Comparison of ENCODE assay signal across 9 cellular contexts in the genomic region with DNA sequence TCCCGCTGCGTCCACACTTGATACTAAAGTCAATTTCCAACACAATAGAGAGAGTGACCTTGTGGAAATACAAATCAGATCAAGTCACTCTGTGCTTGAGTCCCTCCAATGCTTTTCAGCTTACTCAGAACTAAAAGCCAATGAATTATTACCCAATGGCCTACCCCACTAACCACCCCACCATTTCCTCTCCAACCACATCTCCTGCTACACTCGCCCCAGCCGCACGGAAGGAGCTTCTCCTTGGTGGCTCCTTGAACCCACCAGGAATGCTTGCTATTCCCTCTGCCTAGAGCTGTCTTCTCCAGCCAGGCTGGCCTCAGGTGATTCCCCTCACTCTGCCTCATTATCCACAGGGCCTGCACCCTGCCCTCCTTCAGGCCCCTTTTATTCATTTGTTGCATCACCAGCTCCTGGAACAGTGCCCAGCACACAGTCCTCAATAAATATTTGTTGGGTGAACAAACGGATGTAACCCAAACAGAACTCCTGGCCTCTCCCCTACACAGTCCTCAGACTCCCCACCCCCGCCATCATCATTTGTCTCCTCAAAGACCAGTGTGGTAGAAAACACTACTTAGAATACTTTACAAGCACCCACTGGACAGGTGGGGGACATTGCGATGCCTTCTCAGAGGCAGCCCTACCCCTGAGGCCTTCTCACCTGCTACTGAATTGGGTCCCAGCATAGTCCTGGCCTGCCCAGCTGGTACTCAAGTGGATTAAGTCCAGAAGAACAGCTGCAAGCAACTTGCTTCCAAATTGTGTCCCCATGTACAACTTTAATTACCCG. TPM values are rescaled to one million over a fixed set of nuclear protein-coding genes. Genes with fewer than 3 reads are reported as not detected.
DNase-seq lines count a peak whose midpoint lies in the region; ATAC-seq, FAIRE-seq and TF ChIP-seq lines count a peak whose summit lies in the region.
"Had no signal": no experiment of that assay in that cellular context is flagged by ENCODE, and none has a peak within 500 bp of the region (broad histone marks: within the 10 kb centered on the region; RNA-seq: fewer than 3 reads in every experiment).

No MANE protein-coding gene starts in this region.

- peak overlapping the region; percentile 81 to 87 for H3K27ac ChIP-seq in right atrium auricular region

- POLR2A ChIA-PET in activated CD4-positive, alpha-beta T cell treated with anti-CD3 and anti-CD28 coated beads, Interleukin-2, amount 10 ng/mL, durations not matched to agents 7 days and 5 days (lab: Charles Lee), result interaction anchor here (0.6 kb wide), 1 partner anchor 138 kb away, joined by 3 read pairs; no protein-coding TSS in a partner anchor

- H3K27me3 ChIP-seq in right atrium auricular region, result no peaks in the 10 kb centered on the region

- H3K9me3 Mint-ChIP-seq in activated CD4-positive, alpha-beta T cell treated with anti-CD3 and anti-CD28 coated beads, Interleukin-2, amount 10 ng/mL, durations not matched to agents 7 days and 5 days, result no peaks in the 10 kb centered on the region
- H3K9me3 Mint-ChIP-seq: effector memory CD8-positive, alpha-beta T cell had no signal

- no peak for ATAC-seq in HG03097 (IDR thresholded peaks at IDR 0.05; ENCODE audit: low FRiP score, unreplicated experiment)
- ATAC-seq: effector memory CD8-positive, alpha-beta T cell had no signal

- H3K4me1 Mint-ChIP-seq in activated CD4-positive, alpha-beta T cell treated with anti-CD3 and anti-CD28 coated beads, Interleukin-2, amount 10 ng/mL, durations not matched to agents 7 days and 5 days, result no peaks in the 10 kb centered on the region

- H3K4me3 Mint-ChIP-seq in activated CD4-positive, alpha-beta T cell treated with anti-CD3 and anti-CD28 coated beads, Interleukin-2, amount 10 ng/mL, durations not matched to agents 7 days and 5 days, result no peak overlapping the region
- H3K4me3 Mint-ChIP-seq: effector memory CD8-positive, alpha-beta T cell had no signal

- peaks cover 4% of the 10 kb centered on the region for H3K27me3 Mint-ChIP-seq in activated CD4-positive, alpha-beta T cell treated with anti-CD3 and anti-CD28 coated beads, Interleukin-2, amount 10 ng/mL, durations not matched to agents 7 days and 5 days

- no peak overlapping the region for H3K27ac Mint-ChIP-seq in activated CD4-positive, alpha-beta T cell treated with anti-CD3 and anti-CD28 coated beads, Interleukin-2, amount 10 ng/mL, durations not matched to agents 7 days and 5 days

- no peaks in the 10 kb centered on the region for H3K36me3 ChIP-seq in right atrium auricular region

- peaks cover 0 to 73% of the 10 kb centered on the region in 2 donors for H3K4me1 ChIP-seq in right atrium auricular region

- no peak for FAIRE-seq in D721Med (lab: Jason Lieb, UNC)

- no peaks in the 10 kb centered on the region for H3K36me3 Mint-ChIP-seq in activated CD4-positive, alpha-beta T cell treated with anti-CD3 and anti-CD28 coated beads, Interleukin-2, amount 10 ng/mL, durations not matched to agents 7 days and 5 days (ENCODE audit: low read depth)

- H3K9me3 ChIP-seq in right atrium auricular region, result no peaks in the 10 kb centered on the region

- H3K4me3 ChIP-seq in right atrium auricular region, result no peak overlapping the region

- DNase-seq in A172 (ENCODE audit: low spot score) (peak; percentile 93), HCEC 1CT (peak; percentile 91), RPMI7951 (ENCODE audit: low read depth) (peak; percentile 94), right atrium auricular region (ENCODE audit: low spot score) (no peak), NCI-H2081 treated with DMSO at 0.1 percent for 48 hours (lab: John Stamatoyannopoulos, UW) (no peak), D721Med (ENCODE audit: insufficient read length, low spot score) (no peak)
- no peak for DNase-seq in activated CD4-positive, alpha-beta T cell treated with anti-CD3 and anti-CD28 coated beads, Interleukin-2, amount 10 ng/mL, durations not matched to agents 7 days and 5 days
- DNase-seq: effector memory CD8-positive, alpha-beta T cell had no signal

- CTCF ChIA-PET in activated CD4-positive, alpha-beta T cell treated with anti-CD3 and anti-CD28 coated beads, Interleukin-2, amount 10 ng/mL, durations not matched to agents 7 days and 5 days (lab: Charles Lee), result interaction anchor here (0.6 to 3.1 kb wide), 3 partner anchors 9 to 171 kb away, joined by 3 to 13 read pairs (median 3); partner anchors contain the start of gene ABTB2

- no peak for TF ChIP-seq CTCF in right atrium auricular region (IDR thresholded peaks at IDR 0.05)
- TF ChIP-seq CTCF in D721Med (IDR thresholded peaks at IDR 0.05; ENCODE audit: insufficient read depth, missing control alignments), result no peak

RNA-seq across cellular contexts. Expression of gene ABTB2, which starts 12.6 kb away (rescaled TPM):
- 0.72 and 0.93 TPM in 2 replicates for total RNA-seq in A172 (2014; rRNA removed; shearing (Covaris generic))
- 2.8 and 3.2 TPM in 2 replicates for total RNA-seq in RPMI7951 (2014; rRNA removed; shearing (Covaris generic))
- total RNA-seq in right atrium auricular region, result 10 to 100 TPM; 27.0 to 27.4 TPM
- total RNA-seq in activated CD4-positive, alpha-beta T cell treated with anti-CD3 and anti-CD28 coated beads, Interleukin-2, amount 10 ng/mL, durations not matched to agents 7 days and 5 days, result under 1 TPM; 0.55 to 0.65 TPM

Comparison
In these comparisons a context has a peak if more than half of its experiments do, and no peak if none do; other contexts are left out.
1. DNase-seq: peak in A172 (single experiment), HCEC 1CT (single experiment) and RPMI7951 (single experiment); none in right atrium auricular region (single experiment), NCI-H2081 treated with DMSO at 0.1 percent for 48 hours (single experiment), D721Med (single experiment) and activated CD4-positive, alpha-beta T cell treated with anti-CD3 and anti-CD28 coated beads, Interleukin-2, amount 10 ng/mL, durations not matched to agents 7 days and 5 days (single experiment).